11 cellular contexts compared by ENCODE assay signal in genomic region chr4:7254736-7255487, GRCh38.
DNase-seq lines count a peak whose midpoint lies in the region; ATAC-seq, FAIRE-seq and TF ChIP-seq lines count a peak whose summit lies in the region.
"Had no signal": no experiment of that assay in that cellular context is flagged by ENCODE, and none has a peak within 500 bp of the region (broad histone marks: within the 10 kb centered on the region; RNA-seq: fewer than 3 reads in every experiment).

No MANE protein-coding gene starts in this region.

- no peaks in the 10 kb centered on the region for H3K36me3 ChIP-seq in Peyer's patch
- H3K36me3 ChIP-seq: SJSA1 had no signal

- no peaks in the 10 kb centered on the region for H3K27me3 Mint-ChIP-seq in activated CD8-positive, alpha-beta memory T cell treated with anti-CD3 and anti-CD28 coated beads, Interleukin-2, amount 10 ng/mL, durations not matched to agents 7 days and 5 days

- H3K4me1 Mint-ChIP-seq in activated CD8-positive, alpha-beta memory T cell treated with anti-CD3 and anti-CD28 coated beads, Interleukin-2, amount 10 ng/mL, durations not matched to agents 7 days and 5 days: no peaks in the 10 kb centered on the region

- DNase-seq in hepatic stellate cell (ENCODE audit: low spot score): peak; percentile 70
- no peak for DNase-seq in GF-D8 (lab: John Stamatoyannopoulos, UW)
- no peak for DNase-seq in activated CD8-positive, alpha-beta memory T cell treated with anti-CD3 and anti-CD28 coated beads, Interleukin-2, amount 10 ng/mL, durations not matched to agents 7 days and 5 days
- no peak for DNase-seq in Peyer's patch
- no peak for DNase-seq in RCC 7860 (ENCODE audit: low spot score)
- DNase-seq: KG1 had no signal

- TF ChIP-seq POLR2A in Peyer's patch (IDR thresholded peaks at IDR 0.05): no peak

- H3K36me3 Mint-ChIP-seq in activated CD8-positive, alpha-beta memory T cell treated with anti-CD3 and anti-CD28 coated beads, Interleukin-2, amount 10 ng/mL, durations not matched to agents 7 days and 5 days: no peaks in the 10 kb centered on the region

- no peak overlapping the region for H3K4me3 ChIP-seq in Peyer's patch
- H3K4me3 ChIP-seq: SJSA1 had no signal

- no peak overlapping the region for H3K4me3 Mint-ChIP-seq in activated CD8-positive, alpha-beta memory T cell treated with anti-CD3 and anti-CD28 coated beads, Interleukin-2, amount 10 ng/mL, durations not matched to agents 7 days and 5 days

- no peaks in the 10 kb centered on the region for H3K9me3 Mint-ChIP-seq in activated CD8-positive, alpha-beta memory T cell treated with anti-CD3 and anti-CD28 coated beads, Interleukin-2, amount 10 ng/mL, durations not matched to agents 7 days and 5 days (ENCODE audit: low read depth)

- no peak overlapping the region for H3K27ac ChIP-seq in Peyer's patch
- H3K27ac ChIP-seq: SJSA1 had no signal

- peaks cover 0 to 1% (median 0%) of the 10 kb centered on the region in 4 donors for H3K4me1 ChIP-seq in Peyer's patch
- H3K4me1 ChIP-seq: SJSA1 had no signal

- peaks cover 0 to 7% (median 0%) of the 10 kb centered on the region in 4 donors for H3K9me3 ChIP-seq in Peyer's patch
- H3K9me3 ChIP-seq: SJSA1 had no signal

- H3K27ac Mint-ChIP-seq in activated CD8-positive, alpha-beta memory T cell treated with anti-CD3 and anti-CD28 coated beads, Interleukin-2, amount 10 ng/mL, durations not matched to agents 7 days and 5 days: no peak overlapping the region

- CTCF ChIA-PET in activated CD8-positive, alpha-beta memory T cell treated with anti-CD3 and anti-CD28 coated beads, Interleukin-2, amount 10 ng/mL, durations not matched to agents 7 days and 5 days (lab: Charles Lee): no interaction called here

- no peak for TF ChIP-seq CTCF in Peyer's patch (IDR thresholded peaks at IDR 0.05)

- FAIRE-seq in RCC 7860 (lab: Jason Lieb, UNC): no peak
- FAIRE-seq: G401.6 had no signal

- peak; percentile 95 for ATAC-seq in GM18508 (IDR thresholded peaks at IDR 0.05; ENCODE audit: insufficient read depth, unreplicated experiment)
- peak; percentile 86 for ATAC-seq in GM21390 (IDR thresholded peaks at IDR 0.05; ENCODE audit: unreplicated experiment)
- peak; percentile 96 for ATAC-seq in HG03378 (IDR thresholded peaks at IDR 0.05; ENCODE audit: unreplicated experiment)
- ATAC-seq in activated CD8-positive, alpha-beta memory T cell treated with anti-CD3 and anti-CD28 coated beads, Interleukin-2, amount 10 ng/mL, durations not matched to agents 7 days and 5 days: no peak

- no peaks in the 10 kb centered on the region for H3K27me3 ChIP-seq in Peyer's patch
- H3K27me3 ChIP-seq: SJSA1 had no signal
